1 cellular context compared by ENCODE assay signal in the genomic region with DNA sequence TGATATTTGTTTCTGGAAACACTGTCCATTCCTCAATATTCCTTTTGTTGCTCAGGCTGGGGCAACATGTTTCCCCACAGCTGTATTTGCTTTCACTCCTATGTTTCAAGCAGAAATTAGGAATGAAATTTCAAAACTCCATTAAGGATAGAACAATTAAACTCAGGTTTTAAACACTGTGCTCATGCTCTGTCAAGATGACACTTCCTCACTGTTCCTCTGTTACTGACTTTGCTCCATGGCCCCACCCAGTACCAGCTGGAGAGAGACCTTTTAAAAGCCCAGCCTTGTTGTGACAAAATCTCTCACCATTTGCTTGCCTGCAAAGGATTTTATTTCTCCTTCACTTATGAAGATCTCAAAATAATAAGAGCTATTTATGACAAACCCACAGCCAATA.
TF ChIP-seq lines count a peak whose summit lies in the region.

No MANE protein-coding gene starts in this region.

TF ChIP-seq in GM23338, 12 proteins besides CTCF, POLR2A, EP300 and RAD21 (continued from another document):
- no peak for TF ChIP-seq REST (IDR thresholded peaks at IDR 0.05; ENCODE audit: unreplicated experiment)
- no peak for TF ChIP-seq EZH2 (IDR thresholded peaks at IDR 0.05; ENCODE audit: low read depth, unreplicated experiment)
